ENCODE assay signal across 24 cellular contexts in the genomic region with DNA sequence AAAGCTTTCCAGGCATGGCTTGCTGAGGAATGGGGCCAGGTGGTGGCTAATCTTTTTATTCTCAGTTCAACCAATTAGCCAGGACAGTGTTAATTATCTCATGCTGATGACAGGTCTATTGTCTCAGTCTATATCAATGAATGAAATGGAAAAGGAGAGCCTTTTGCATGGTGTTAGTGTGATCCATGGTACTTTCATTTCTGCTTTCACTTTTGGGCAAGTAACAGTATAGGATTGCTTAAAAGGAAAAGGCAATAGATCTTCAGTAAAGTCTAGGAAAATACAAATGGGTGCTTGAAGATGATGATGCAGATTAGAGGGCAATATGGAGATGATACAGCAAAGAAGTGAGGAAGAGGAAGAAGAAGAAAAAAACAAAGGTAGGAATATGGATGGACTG.
"Had no signal": no experiment of that assay in that cellular context is flagged by ENCODE, and none has a peak within 500 bp of the region (broad histone marks: within the 10 kb centered on the region; RNA-seq: fewer than 3 reads in every experiment).

No MANE protein-coding gene starts in this region.

- ATAC-seq: activated CD8-positive, alpha-beta T cell treated with anti-CD3 and anti-CD28 coated beads, Interleukin-2, amount 10 ng/mL, durations not matched to agents 7 days and 5 days; Right ventricle myocardium inferior; WTC11 had no signal

- H3K4me3 ChIP-seq: adrenal gland, colonic mucosa had no signal

- H3K9me3 ChIP-seq: adrenal gland, colonic mucosa had no signal

- H3K27me3 ChIP-seq: adrenal gland, colonic mucosa had no signal

- H3K36me3 Mint-ChIP-seq: activated naive CD8-positive, alpha-beta T cell treated with anti-CD3 and anti-CD28 coated beads, Interleukin-2, amount 10 ng/mL, durations not matched to agents 7 days and 5 days had no signal

- H3K27me3 Mint-ChIP-seq: activated naive CD8-positive, alpha-beta T cell treated with anti-CD3 and anti-CD28 coated beads, Interleukin-2, amount 10 ng/mL, durations not matched to agents 7 days and 5 days had no signal

- H3K36me3 ChIP-seq: adrenal gland, colonic mucosa had no signal

- H3K27ac ChIP-seq: adrenal gland, colonic mucosa had no signal

- DNase-seq: activated CD4-positive, alpha-beta T cell treated with anti-CD3 and anti-CD28 coated beads for 48 hours; activated CD4-positive, alpha-beta T cell treated with anti-CD3 and anti-CD28 coated beads, Interleukin-2, amount 50 U/mL, for 4 hours; activated CD4-positive, CD25-positive, alpha-beta regulatory T cell treated with anti-CD3 and anti-CD28 coated beads, Interleukin-2, amount 50 U/mL, for 72 hours; activated CD8-positive, alpha-beta memory T cell treated with anti-CD3 and anti-CD28 coated beads, Interleukin-2, amount 50 U/mL, for 48 hours; activated CD8-positive, alpha-beta T cell treated with anti-CD3 and anti-CD28 coated beads, Interleukin-2, amount 10 ng/mL, durations not matched to agents 7 days and 5 days; activated naive CD4-positive, alpha-beta T cell treated with anti-CD3 and anti-CD28 coated beads, Interleukin-2, amount 50 U/mL, for 16 hours; activated naive CD8-positive, alpha-beta T cell treated with anti-CD3 and anti-CD28 coated beads, Interleukin-2, amount 10 ng/mL, durations not matched to agents 7 days and 5 days; activated T-cell treated with anti-CD3 and anti-CD28 coated beads, Interleukin-2, amount 50 U/mL, for 1 hour; adrenal gland; anterior cingulate cortex; colonic mucosa; Karpas-422; MM.1S; NCI-H1092 treated with DMSO at 0.1 percent for 48 hours; NCI-H1417 treated with DMSO at 0.1 percent for 48 hours; NCI-H1694; NCI-H2029 treated with DMSO at 0.1 percent for 48 hours; NCI-H446; NCI-H524; NCI-H748 treated with DMSO at 0.1 percent for 48 hours; RPMI8226 had no signal

- H3K4me3 Mint-ChIP-seq: activated CD8-positive, alpha-beta T cell treated with anti-CD3 and anti-CD28 coated beads, Interleukin-2, amount 10 ng/mL, durations not matched to agents 7 days and 5 days; activated naive CD8-positive, alpha-beta T cell treated with anti-CD3 and anti-CD28 coated beads, Interleukin-2, amount 10 ng/mL, durations not matched to agents 7 days and 5 days; T-helper 1 cell treated with Interleukin-12 subunit alpha and Interleukin-12 subunit beta and Interleukin-4 antibody, amounts not matched to agents 30 μg/mL and 1 μg/mL, for 36 hours; WTC11 had no signal

- H3K27ac Mint-ChIP-seq: activated CD8-positive, alpha-beta T cell treated with anti-CD3 and anti-CD28 coated beads, Interleukin-2, amount 10 ng/mL, durations not matched to agents 7 days and 5 days; activated naive CD8-positive, alpha-beta T cell treated with anti-CD3 and anti-CD28 coated beads, Interleukin-2, amount 10 ng/mL, durations not matched to agents 7 days and 5 days; T-helper 1 cell treated with Interleukin-12 subunit alpha and Interleukin-12 subunit beta and Interleukin-4 antibody, amounts not matched to agents 30 μg/mL and 1 μg/mL, for 36 hours; WTC11 had no signal

- H3K4me1 ChIP-seq: adrenal gland, colonic mucosa had no signal
